Comparison of ENCODE assay signal across 18 cellular contexts in the genomic region with DNA sequence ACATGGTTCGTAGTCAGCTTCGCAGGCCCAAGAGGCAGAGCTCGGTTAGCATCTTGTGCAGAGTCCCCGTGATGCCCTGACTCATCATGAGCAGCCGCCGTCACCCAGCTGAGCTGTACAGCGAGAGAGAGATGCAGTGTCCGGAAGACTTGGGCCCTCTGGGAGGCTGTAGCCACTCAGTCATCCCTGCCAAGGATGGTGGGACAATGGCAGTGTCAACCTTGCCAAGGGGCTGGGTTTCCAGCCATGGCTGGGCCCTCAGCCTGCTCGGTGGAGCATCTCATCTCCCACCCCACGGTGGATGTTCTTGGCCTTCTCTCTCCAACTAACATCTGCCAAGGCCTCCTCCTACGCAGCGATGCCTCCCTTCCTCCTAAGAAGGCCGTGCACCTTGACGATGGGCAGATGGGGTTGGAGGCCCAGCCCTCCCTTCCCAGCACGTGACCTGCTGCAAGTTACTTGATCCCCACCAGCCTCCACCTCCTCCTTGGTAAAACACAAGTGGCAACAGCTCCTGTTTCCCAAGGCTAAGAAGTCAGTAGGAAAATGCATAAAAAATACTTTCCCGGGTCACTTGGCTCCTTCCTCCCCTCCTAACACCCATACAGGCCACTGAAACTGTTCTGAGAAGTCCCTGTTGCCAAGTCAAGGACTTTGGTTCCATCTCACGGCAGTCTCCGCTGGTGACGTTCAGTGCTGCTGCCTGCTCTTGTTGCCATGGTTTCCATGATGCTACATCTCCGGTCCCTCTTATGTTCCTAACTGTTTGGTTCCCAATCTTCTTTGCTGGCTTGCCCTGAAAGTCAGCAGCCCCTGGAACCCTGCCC.
DNase-seq lines count a peak whose midpoint lies in the region; ATAC-seq and TF ChIP-seq lines count a peak whose summit lies in the region.
"Had no signal": no experiment of that assay in that cellular context is flagged by ENCODE, and none has a peak within 500 bp of the region (broad histone marks: within the 10 kb centered on the region; RNA-seq: fewer than 3 reads in every experiment).

No MANE protein-coding gene starts in this region.

- H3K9ac ChIP-seq in H9 (ENCODE audit: extremely low read depth, insufficient read length, low read length) = no peak overlapping the region

- no peak overlapping the region for H2BK120ac ChIP-seq in H9 (ENCODE audit: low read depth, low read length, poor library complexity, severe bottlenecking)

- no peaks in the 10 kb centered on the region for H3K79me2 ChIP-seq in H9 (ENCODE audit: insufficient read depth, low read length)

- WGBS in H9 (ENCODE audit: extremely low coverage, insufficient read length, low lambda C conversion rate) = no CpG with 5 or more reads among the region's 20 CpGs
- WGBS in sigmoid colon, 2 donors = 93 to 94% methylated on average over 20 of the region's 20 CpGs

- H3K27me3 ChIP-seq in H9 (ENCODE audit: insufficient read depth, low read length) (no peaks in the 10 kb centered on the region), sigmoid colon (no peaks in the 10 kb centered on the region)
- H3K27me3 ChIP-seq: BE2C, SJSA1, uterus had no signal

- H3K23ac ChIP-seq in H9 (ENCODE audit: insufficient read length, low read depth, low read length) = no peak overlapping the region

- no peak overlapping the region for H4K5ac ChIP-seq in H9 (ENCODE audit: insufficient read length, low read depth, low read length)

- H2AK5ac ChIP-seq in H9 (ENCODE audit: insufficient read length, low read length) = no peak overlapping the region

- H3K27ac ChIP-seq in H9 (ENCODE audit: insufficient read length, low read depth, low read length) = no peak overlapping the region
- no peak overlapping the region for H3K27ac ChIP-seq in sigmoid colon
- H3K27ac ChIP-seq: SJSA1, uterus had no signal

- no peaks in the 10 kb centered on the region for H3K23me2 ChIP-seq in H9 (ENCODE audit: insufficient read length, low read depth, low read length, poor library complexity, severe bottlenecking)

- H3K4me1 Mint-ChIP-seq in H9 (peaks cover 17 to 34% of the 10 kb centered on the region in 2 experiments), endothelial cell (ENCODE audit: unreplicated experiment) (peaks cover 20% of the 10 kb centered on the region)
- H3K4me1 Mint-ChIP-seq: stimulated activated memory B cell treated with anti-CD40 and anti-IgM and Interleukin-4, amounts not matched to agents 10 μg/mL and 1 μg/mL and 100 μg/mL, for 72 hours had no signal

- TF ChIP-seq CTCF in H9 (conservative IDR thresholded peaks at IDR 0.05) (no peak), endothelial cell (IDR thresholded peaks at IDR 0.05; ENCODE audit: unreplicated experiment) (no peak), sigmoid colon (IDR thresholded peaks at IDR 0.05) (no peak), foreskin fibroblast (IDR thresholded peaks at IDR 0.05; ENCODE audit: low read depth, low read length) (no peak)

- no peaks in the 10 kb centered on the region for H3K36me3 Mint-ChIP-seq in H9 (ENCODE audit: insufficient read depth in 1 of 3, low read depth in 3 of 3)
- peaks cover 14% of the 10 kb centered on the region for H3K36me3 Mint-ChIP-seq in endothelial cell (ENCODE audit: low read depth, unreplicated experiment)
- H3K36me3 Mint-ChIP-seq: stimulated activated memory B cell treated with anti-CD40 and anti-IgM and Interleukin-4, amounts not matched to agents 10 μg/mL and 1 μg/mL and 100 μg/mL, for 72 hours had no signal

- no peaks in the 10 kb centered on the region for H3K4me1 ChIP-seq in H9 (ENCODE audit: insufficient read depth, low read length)
- H3K4me1 ChIP-seq in sigmoid colon = peaks cover 0 to 29% (median 24%) of the 10 kb centered on the region in 4 donors
- H3K4me1 ChIP-seq: SJSA1 had no signal

- peak; percentile 14 for DNase-seq in H9
- DNase-seq in RPMI7951 (ENCODE audit: low read depth) = peak; percentile 79
- no peak for DNase-seq in endothelial cell (ENCODE audit: low spot score)
- DNase-seq in sigmoid colon = peak; percentile 29
- no peak for DNase-seq in T1000 (lab: John Stamatoyannopoulos, UW)
- DNase-seq in foreskin fibroblast = no peak
- DNase-seq: activated CD8-positive, alpha-beta T cell treated with anti-CD3 and anti-CD28 coated beads for 36 hours; activated gamma-delta T cell treated with Interleukin-2 at 50 U/mL for 16 hours; BE2C; effector memory CD4-positive, alpha-beta T cell; foreskin melanocyte; HCEC 1CT; mesenchymal stem cell had no signal

- H3K4me2 ChIP-seq in H9 (ENCODE audit: insufficient read depth, insufficient read length, low read length) = no peak overlapping the region

- no peaks in the 10 kb centered on the region for H4K20me1 ChIP-seq in H9 (ENCODE audit: control insufficient read depth, insufficient read depth, insufficient read length)

- no peak overlapping the region for H2BK12ac ChIP-seq in H9 (ENCODE audit: insufficient read length, low read depth, low read length)

- no peak overlapping the region for H3T11ph ChIP-seq in H9 (ENCODE audit: low read length)

- no peak overlapping the region for H3K56ac ChIP-seq in H9 (ENCODE audit: insufficient read length, low read depth, low read length)

- no peak overlapping the region for H2BK5ac ChIP-seq in H9 (ENCODE audit: insufficient read length, low read length)

- H2BK20ac ChIP-seq in H9 (ENCODE audit: low read depth, low read length, poor library complexity, severe bottlenecking) = no peak overlapping the region

- H3K4me3 ChIP-seq in sigmoid colon = no peak overlapping the region
- no peak overlapping the region for H3K4me3 ChIP-seq in foreskin fibroblast (ENCODE audit: low read depth in 1 of 2, low read length in 2 of 2)
- H3K4me3 ChIP-seq: SJSA1, uterus had no signal

- no peak overlapping the region for H3K18ac ChIP-seq in H9 (ENCODE audit: insufficient read length, low read depth, low read length)

- H3K9me3 ChIP-seq in H9 (ENCODE audit: control insufficient read depth, low read depth, low read length) = no peaks in the 10 kb centered on the region
- no peaks in the 10 kb centered on the region for H3K9me3 ChIP-seq in sigmoid colon
- H3K9me3 ChIP-seq: BE2C, SJSA1, uterus had no signal

- no peak overlapping the region for H2BK15ac ChIP-seq in H9 (ENCODE audit: low read depth, low read length)

- H4K8ac ChIP-seq in H9 (replicated peaks; ENCODE audit: insufficient read length, low read depth, low read length) = no peak overlapping the region

- no peak overlapping the region for H3K4ac ChIP-seq in H9 (ENCODE audit: low read depth, low read length)

- H2AFZ ChIP-seq in H9 (ENCODE audit: low read length) = no peak overlapping the region

- H3K27ac Mint-ChIP-seq in H9 (peak overlapping the region in 1 of 3 experiments; percentile 74; a peak in 3 of 7 replicates), endothelial cell (ENCODE audit: unreplicated experiment) (peak overlapping the region; percentile 27)
- H3K27ac Mint-ChIP-seq: activated CD8-positive, alpha-beta T cell treated with anti-CD3 and anti-CD28 coated beads for 36 hours; stimulated activated memory B cell treated with anti-CD40 and anti-IgM and Interleukin-4, amounts not matched to agents 10 μg/mL and 1 μg/mL and 100 μg/mL, for 72 hours had no signal

- H3K14ac ChIP-seq in H9 (ENCODE audit: insufficient read depth, low read length) = no peak overlapping the region

- no peaks in the 10 kb centered on the region for H3K36me3 ChIP-seq in sigmoid colon
- H3K36me3 ChIP-seq: BE2C, SJSA1, uterus had no signal

- no peaks in the 10 kb centered on the region for H3K79me1 ChIP-seq in H9 (ENCODE audit: insufficient read depth, low read depth, low read length, poor library complexity, severe bottlenecking)

- TF ChIP-seq EP300 in sigmoid colon (IDR thresholded peaks at IDR 0.05) = no peak

- no peak overlapping the region for H3K4me3 Mint-ChIP-seq in H9
- H3K4me3 Mint-ChIP-seq in endothelial cell (ENCODE audit: unreplicated experiment) = no peak overlapping the region
- H3K4me3 Mint-ChIP-seq: activated CD8-positive, alpha-beta T cell treated with anti-CD3 and anti-CD28 coated beads for 36 hours; stimulated activated memory B cell treated with anti-CD40 and anti-IgM and Interleukin-4, amounts not matched to agents 10 μg/mL and 1 μg/mL and 100 μg/mL, for 72 hours had no signal

- no peaks in the 10 kb centered on the region for H3K9me3 Mint-ChIP-seq in H9
- H3K9me3 Mint-ChIP-seq in endothelial cell (ENCODE audit: unreplicated experiment) = no peaks in the 10 kb centered on the region

- H4K91ac ChIP-seq in H9 (ENCODE audit: insufficient read length, low read depth, low read length) = no peak overlapping the region

- no peak for ATAC-seq in HG02938 (IDR thresholded peaks at IDR 0.05; ENCODE audit: unreplicated experiment)
- ATAC-seq: activated CD8-positive, alpha-beta T cell treated with anti-CD3 and anti-CD28 coated beads for 36 hours; sciatic nerve; stimulated activated memory B cell treated with anti-CD40 and anti-IgM and Interleukin-4, amounts not matched to agents 10 μg/mL and 1 μg/mL and 100 μg/mL, for 72 hours had no signal

- no peak for TF ChIP-seq POLR2A in sigmoid colon (IDR thresholded peaks at IDR 0.05)

- no peaks in the 10 kb centered on the region; the same call in 1 of the 2 replicates for H3K27me3 Mint-ChIP-seq in H9 (ENCODE audit: low read depth)
- H3K27me3 Mint-ChIP-seq in endothelial cell (ENCODE audit: unreplicated experiment) = peaks cover 12% of the 10 kb centered on the region
- H3K27me3 Mint-ChIP-seq: activated CD8-positive, alpha-beta T cell treated with anti-CD3 and anti-CD28 coated beads for 36 hours; stimulated activated memory B cell treated with anti-CD40 and anti-IgM and Interleukin-4, amounts not matched to agents 10 μg/mL and 1 μg/mL and 100 μg/mL, for 72 hours had no signal

- intact Hi-C loops in sigmoid colon (cut with DNase I) = no loop called here

Comparison
In these comparisons a context has a peak if more than half of its experiments do, and no peak if none do; other contexts are left out.
1. DNase-seq: peak in H9 (single experiment), RPMI7951 (single experiment) and sigmoid colon (single experiment); none in endothelial cell (single experiment), T1000 (single experiment) and foreskin fibroblast (0 of 2).